Comparison of ENCODE assay signal across 15 cellular contexts in the genomic region with DNA sequence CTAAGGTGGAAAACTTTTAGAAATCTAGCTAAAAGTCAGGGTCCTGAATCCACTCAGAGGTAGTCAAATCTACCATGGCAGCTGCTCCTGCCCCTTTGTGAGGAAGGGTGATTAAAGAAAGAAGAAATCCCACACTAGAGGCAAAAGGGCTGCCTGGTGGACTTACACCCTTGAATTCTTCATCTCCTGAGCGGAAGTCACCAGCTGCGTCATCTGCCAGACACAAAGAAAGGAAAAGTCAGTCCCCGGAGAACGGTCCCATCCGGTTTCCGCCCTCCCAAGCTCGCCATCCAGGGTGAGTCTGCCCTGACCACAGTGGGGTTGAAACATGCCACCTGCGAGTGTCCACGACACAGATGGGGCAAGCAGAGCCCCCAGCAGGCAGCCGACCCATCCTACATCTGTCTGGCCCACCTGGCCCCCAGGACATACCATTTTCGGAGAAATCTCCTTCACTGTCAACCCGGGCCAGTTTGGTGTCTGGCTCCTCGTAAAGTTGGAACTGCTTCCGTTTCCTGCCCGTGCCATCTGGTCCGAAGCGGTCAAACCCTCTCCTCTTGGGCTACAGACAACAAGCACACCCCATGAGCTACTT.
"Had no signal": no experiment of that assay in that cellular context is flagged by ENCODE, and none has a peak within 500 bp of the region (broad histone marks: within the 10 kb centered on the region; RNA-seq: fewer than 3 reads in every experiment).

No MANE protein-coding gene starts in this region.

- H3K4me1 ChIP-seq: colonic mucosa had no signal

- ATAC-seq: naive thymus-derived CD4-positive, alpha-beta T cell; right lobe of liver; stimulated activated naive B cell treated with anti-CD40 and anti-IgM and Interleukin-4, amounts not matched to agents 10 μg/mL and 1 μg/mL and 100 μg/mL, for 72 hours had no signal

- H3K4me3 ChIP-seq: ascending aorta, colonic mucosa, prostate gland, right lobe of liver, SJCRH30, upper lobe of left lung had no signal

- H3K9me3 Mint-ChIP-seq: naive thymus-derived CD4-positive, alpha-beta T cell; stimulated activated naive B cell treated with anti-CD40 and anti-IgM and Interleukin-4, amounts not matched to agents 10 μg/mL and 1 μg/mL and 100 μg/mL, for 72 hours had no signal

- DNase-seq: activated CD8-positive, alpha-beta memory T cell treated with anti-CD3 and anti-CD28 coated beads for 24 hours; activated gamma-delta T cell; colonic mucosa; effector memory CD4-positive, alpha-beta T cell; naive thymus-derived CD4-positive, alpha-beta T cell; right lobe of liver; SJCRH30; stimulated activated CD4-positive, alpha-beta T cell treated with anti-CD3 and anti-CD28 coated beads, Interleukin-2, amount 100 ng/mL, for 24 hours; stimulated activated naive B cell treated with anti-CD40 and anti-IgM and Interleukin-4, amounts not matched to agents 10 μg/mL and 1 μg/mL and 100 μg/mL, for 72 hours; T-helper 9 cell; WERI-Rb-1 had no signal

- H3K9me3 ChIP-seq: ascending aorta, colonic mucosa, neutrophil, prostate gland, right lobe of liver, SJCRH30, upper lobe of left lung had no signal

- H3K27me3 Mint-ChIP-seq: naive thymus-derived CD4-positive, alpha-beta T cell; stimulated activated naive B cell treated with anti-CD40 and anti-IgM and Interleukin-4, amounts not matched to agents 10 μg/mL and 1 μg/mL and 100 μg/mL, for 72 hours had no signal

- H3K4me3 Mint-ChIP-seq: naive thymus-derived CD4-positive, alpha-beta T cell; stimulated activated naive B cell treated with anti-CD40 and anti-IgM and Interleukin-4, amounts not matched to agents 10 μg/mL and 1 μg/mL and 100 μg/mL, for 72 hours had no signal

- H3K27me3 ChIP-seq: ascending aorta, colonic mucosa, neutrophil, right lobe of liver, SJCRH30, upper lobe of left lung had no signal

- H3K27ac ChIP-seq: ascending aorta, colonic mucosa, neutrophil, prostate gland, right lobe of liver, SJCRH30, upper lobe of left lung, WERI-Rb-1 had no signal
